In the genomic region with DNA sequence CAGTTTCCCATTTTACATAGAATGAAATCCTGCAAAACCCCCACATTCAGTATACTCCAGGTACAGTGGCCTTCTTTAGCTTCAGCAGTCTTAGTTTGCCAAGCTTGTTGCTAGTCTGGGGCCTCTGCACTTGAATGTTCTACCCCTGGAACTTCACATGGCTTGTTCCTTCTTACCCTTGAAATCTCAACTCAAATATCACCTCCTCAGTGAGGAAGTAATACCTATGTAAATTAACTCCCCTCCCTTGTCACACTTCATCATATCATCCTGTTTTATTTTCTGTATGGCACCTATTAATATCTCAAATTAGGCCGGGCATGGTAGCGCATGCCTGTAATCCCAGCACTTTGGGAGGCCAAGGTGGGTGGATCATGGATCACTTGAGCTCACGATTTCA, we compare ENCODE assay signal across 24 cellular contexts.
"Had no signal": no experiment of that assay in that cellular context is flagged by ENCODE, and none has a peak within 500 bp of the region (broad histone marks: within the 10 kb centered on the region; RNA-seq: fewer than 3 reads in every experiment).

No MANE protein-coding gene starts in this region.

- H3K4me1 ChIP-seq: colonic mucosa, esophagus squamous epithelium, gastrocnemius medialis, heart right ventricle, left lung, lower lobe of right lung had no signal

- H3K9me3 Mint-ChIP-seq: dendritic cell treated with granulocyte-macrophage colony-stimulating factor and Interleukin-4, amounts not matched to agents 40 ng/mL and 50 ng/mL, for 4 days; effector memory CD8-positive, alpha-beta T cell; endodermal cell had no signal

- H3K27ac ChIP-seq: colonic mucosa, epithelial cell of prostate, esophagus squamous epithelium, gastrocnemius medialis, heart right ventricle, left lung, lower lobe of right lung had no signal

- H3K36me3 ChIP-seq: colonic mucosa, gastrocnemius medialis, heart right ventricle, left lung, lower lobe of right lung had no signal

- H3K4me3 Mint-ChIP-seq: dendritic cell treated with granulocyte-macrophage colony-stimulating factor and Interleukin-4, amounts not matched to agents 40 ng/mL and 50 ng/mL, for 4 days; effector memory CD8-positive, alpha-beta T cell; endodermal cell; mesothelial cell of epicardium had no signal

- H3K27ac Mint-ChIP-seq: dendritic cell treated with granulocyte-macrophage colony-stimulating factor and Interleukin-4, amounts not matched to agents 40 ng/mL and 50 ng/mL, for 4 days; effector memory CD8-positive, alpha-beta T cell; endodermal cell; mesothelial cell of epicardium had no signal

- H3K27me3 Mint-ChIP-seq: dendritic cell treated with granulocyte-macrophage colony-stimulating factor and Interleukin-4, amounts not matched to agents 40 ng/mL and 50 ng/mL, for 4 days; effector memory CD8-positive, alpha-beta T cell had no signal

- H3K27me3 ChIP-seq: colonic mucosa, esophagus squamous epithelium, gastrocnemius medialis, heart right ventricle, left lung had no signal

- H3K4me1 Mint-ChIP-seq: endodermal cell, mesothelial cell of epicardium had no signal

- DNase-seq: colonic mucosa; cortex of kidney; effector CD8-positive, alpha-beta T cell; effector memory CD8-positive, alpha-beta T cell; endodermal cell; erythroblast; esophagus squamous epithelium; foreskin fibroblast; foreskin melanocyte; gastrocnemius medialis; glutamatergic neuron; head of caudate nucleus; heart right ventricle; hippocampal formation; left cardiac atrium; left lung; left ventricle myocardium superior; lower lobe of right lung; mesenchymal stem cell; mucosa of descending colon had no signal

- ATAC-seq: effector memory CD8-positive, alpha-beta T cell; esophagus mucosa; gastrocnemius medialis; heart right ventricle; left cardiac atrium; left lung; left ventricle myocardium superior; lower lobe of right lung; mucosa of descending colon had no signal

- H3K4me3 ChIP-seq: colonic mucosa, esophagus squamous epithelium, gastrocnemius medialis, heart right ventricle, left lung, lower lobe of right lung, mucosa of descending colon had no signal

- H3K36me3 Mint-ChIP-seq: mesothelial cell of epicardium had no signal
